In genomic region chr22:18165356-18165755, GRCh38 we compare ENCODE assay signal across 1 cellular context. TPM values are rescaled to one million over a fixed set of nuclear protein-coding genes. Genes with fewer than 3 reads are reported as not detected.
"Had no signal": no experiment of that assay in that cellular context is flagged by ENCODE, and none has a peak within 500 bp of the region (broad histone marks: within the 10 kb centered on the region; RNA-seq: fewer than 3 reads in every experiment).

No MANE protein-coding gene starts in this region.

RNA-seq across cellular contexts. Expression of gene TUBA8, which starts 54.7 kb away (rescaled TPM):
- total RNA-seq: ascending aorta had no signal
